In genomic region chr19:14871619-14872230, GRCh38 we compare ENCODE assay signal across 9 cellular contexts. TPM values are rescaled to one million over a fixed set of nuclear protein-coding genes. Genes with fewer than 3 reads are reported as not detected.
DNase-seq lines count a peak whose midpoint lies in the region; ATAC-seq and TF ChIP-seq lines count a peak whose summit lies in the region.
"Had no signal": no experiment of that assay in that cellular context is flagged by ENCODE, and none has a peak within 500 bp of the region (broad histone marks: within the 10 kb centered on the region; RNA-seq: fewer than 3 reads in every experiment).

No MANE protein-coding gene starts in this region.

- no peak for ATAC-seq in activated CD8-positive, alpha-beta T cell treated with anti-CD3 and anti-CD28 coated beads for 36 hours
- no peak for ATAC-seq in activated CD8-positive, alpha-beta T cell treated with anti-CD3 and anti-CD28 coated beads, Interleukin-2, amount 10 ng/mL, durations not matched to agents 7 days and 5 days
- ATAC-seq in GM21360 (IDR thresholded peaks at IDR 0.05; ENCODE audit: unreplicated experiment) (no peak), HG02571 (IDR thresholded peaks at IDR 0.05; ENCODE audit: unreplicated experiment) (no peak)
- ATAC-seq: right cardiac atrium had no signal

- peaks cover 33% of the 10 kb centered on the region for H3K27me3 Mint-ChIP-seq in activated CD8-positive, alpha-beta T cell treated with anti-CD3 and anti-CD28 coated beads for 36 hours
- peaks cover 17% of the 10 kb centered on the region for H3K27me3 Mint-ChIP-seq in activated CD8-positive, alpha-beta T cell treated with anti-CD3 and anti-CD28 coated beads, Interleukin-2, amount 10 ng/mL, durations not matched to agents 7 days and 5 days (ENCODE audit: low read depth)
- H3K27me3 Mint-ChIP-seq in type B pancreatic cell = no peaks in the 10 kb centered on the region

- no peaks in the 10 kb centered on the region for H3K9me3 Mint-ChIP-seq in activated CD8-positive, alpha-beta T cell treated with anti-CD3 and anti-CD28 coated beads for 36 hours
- no peaks in the 10 kb centered on the region for H3K9me3 Mint-ChIP-seq in activated CD8-positive, alpha-beta T cell treated with anti-CD3 and anti-CD28 coated beads, Interleukin-2, amount 10 ng/mL, durations not matched to agents 7 days and 5 days (ENCODE audit: insufficient read depth)
- H3K9me3 Mint-ChIP-seq in type B pancreatic cell = peaks cover 5% of the 10 kb centered on the region

- H3K79me2 ChIP-seq in OCI-LY1 (ENCODE audit: insufficient read depth, low read length) = no peaks in the 10 kb centered on the region

- H3K9ac ChIP-seq in OCI-LY1 (ENCODE audit: low read length) = no peak overlapping the region

- H3K27me3 ChIP-seq in OCI-LY1 (ENCODE audit: insufficient read depth, low read length) = no peaks in the 10 kb centered on the region

- no peaks in the 10 kb centered on the region for H3K36me3 Mint-ChIP-seq in activated CD8-positive, alpha-beta T cell treated with anti-CD3 and anti-CD28 coated beads for 36 hours (ENCODE audit: low read depth)
- no peaks in the 10 kb centered on the region for H3K36me3 Mint-ChIP-seq in activated CD8-positive, alpha-beta T cell treated with anti-CD3 and anti-CD28 coated beads, Interleukin-2, amount 10 ng/mL, durations not matched to agents 7 days and 5 days (ENCODE audit: low read depth)
- no peaks in the 10 kb centered on the region for H3K36me3 Mint-ChIP-seq in type B pancreatic cell

- H3K4me2 ChIP-seq in OCI-LY1 (ENCODE audit: low read length) = no peak overlapping the region

- intact Hi-C loops in activated CD8-positive, alpha-beta T cell treated with anti-CD3 and anti-CD28 coated beads for 36 hours (cut with micrococcal nuclease) = no loop called here

- no peak overlapping the region for H2AFZ ChIP-seq in OCI-LY1 (ENCODE audit: low read length)

- no peaks in the 10 kb centered on the region for H3K36me3 ChIP-seq in OCI-LY1 (ENCODE audit: insufficient read depth, low read length)

- no peaks in the 10 kb centered on the region for H3F3A ChIP-seq in OCI-LY1 (ENCODE audit: insufficient read depth, low read length)

- H3K27ac Mint-ChIP-seq in activated CD8-positive, alpha-beta T cell treated with anti-CD3 and anti-CD28 coated beads for 36 hours = no peak overlapping the region
- no peak overlapping the region for H3K27ac Mint-ChIP-seq in activated CD8-positive, alpha-beta T cell treated with anti-CD3 and anti-CD28 coated beads, Interleukin-2, amount 10 ng/mL, durations not matched to agents 7 days and 5 days
- H3K27ac Mint-ChIP-seq in type B pancreatic cell = no peak overlapping the region

- H3K9me3 ChIP-seq in OCI-LY1 (ENCODE audit: low read length) = no peaks in the 10 kb centered on the region

- POLR2A ChIA-PET in activated CD8-positive, alpha-beta T cell treated with anti-CD3 and anti-CD28 coated beads for 36 hours (lab: Charles Lee) = no interaction called here
- POLR2A ChIA-PET in activated CD8-positive, alpha-beta T cell treated with anti-CD3 and anti-CD28 coated beads, Interleukin-2, amount 10 ng/mL, durations not matched to agents 7 days and 5 days (lab: Charles Lee) = no interaction called here

- DNase-seq in activated CD8-positive, alpha-beta T cell treated with anti-CD3 and anti-CD28 coated beads for 36 hours = no peak
- no peak for DNase-seq in activated CD8-positive, alpha-beta T cell treated with anti-CD3 and anti-CD28 coated beads, Interleukin-2, amount 10 ng/mL, durations not matched to agents 7 days and 5 days
- peak; percentile 31 to 52 for DNase-seq in erythroblast (lab: John Stamatoyannopoulos, UW)
- no peak for DNase-seq in type B pancreatic cell (ENCODE audit: extremely low spot score, unreplicated experiment)
- DNase-seq in NCI-H1048 (lab: John Stamatoyannopoulos, UW) = no peak
- DNase-seq: right cardiac atrium had no signal

- H3K4me3 ChIP-seq in OCI-LY1 (ENCODE audit: low read depth, low read length, poor library complexity, severe bottlenecking) = no peak overlapping the region

- H4K20me1 ChIP-seq in OCI-LY1 (ENCODE audit: insufficient read depth, low read length) = no peaks in the 10 kb centered on the region

- TF ChIP-seq CTCF in activated CD8-positive, alpha-beta T cell treated with anti-CD3 and anti-CD28 coated beads for 36 hours (IDR thresholded peaks at IDR 0.05) = peak; percentile 49
- TF ChIP-seq CTCF in OCI-LY1 (IDR thresholded peaks at IDR 0.05; ENCODE audit: low read length) (peak; percentile 62), type B pancreatic cell (conservative IDR thresholded peaks at IDR 0.05) (peak; percentile 65)

- no peaks in the 10 kb centered on the region for H3K4me1 ChIP-seq in OCI-LY1 (ENCODE audit: insufficient read depth, low read length, severe bottlenecking)

- H3K9me2 ChIP-seq in OCI-LY1 (ENCODE audit: low read depth, low read length) = no peaks in the 10 kb centered on the region

- no peaks in the 10 kb centered on the region for H3K4me1 Mint-ChIP-seq in activated CD8-positive, alpha-beta T cell treated with anti-CD3 and anti-CD28 coated beads for 36 hours (ENCODE audit: low read depth)
- no peaks in the 10 kb centered on the region for H3K4me1 Mint-ChIP-seq in activated CD8-positive, alpha-beta T cell treated with anti-CD3 and anti-CD28 coated beads, Interleukin-2, amount 10 ng/mL, durations not matched to agents 7 days and 5 days (ENCODE audit: low read depth)
- no peaks in the 10 kb centered on the region for H3K4me1 Mint-ChIP-seq in type B pancreatic cell (ENCODE audit: unreplicated experiment)

- no peak for TF ChIP-seq POLR2A in erythroblast (IDR thresholded peaks at IDR 0.05; ENCODE audit: low read length)

- CTCF ChIA-PET in activated CD8-positive, alpha-beta T cell treated with anti-CD3 and anti-CD28 coated beads for 36 hours (lab: Charles Lee) = no interaction called here
- CTCF ChIA-PET in activated CD8-positive, alpha-beta T cell treated with anti-CD3 and anti-CD28 coated beads, Interleukin-2, amount 10 ng/mL, durations not matched to agents 7 days and 5 days (lab: Charles Lee) = no interaction called here

- no peak overlapping the region for H3K4me3 Mint-ChIP-seq in activated CD8-positive, alpha-beta T cell treated with anti-CD3 and anti-CD28 coated beads for 36 hours
- H3K4me3 Mint-ChIP-seq in activated CD8-positive, alpha-beta T cell treated with anti-CD3 and anti-CD28 coated beads, Interleukin-2, amount 10 ng/mL, durations not matched to agents 7 days and 5 days = no peak overlapping the region
- no peak overlapping the region for H3K4me3 Mint-ChIP-seq in type B pancreatic cell

- no peak overlapping the region for H3K27ac ChIP-seq in OCI-LY1 (ENCODE audit: low read depth, low read length, poor library complexity, severe bottlenecking)

RNA-seq across cellular contexts. Expression of gene OR7A17, which starts 14.2 kb away (rescaled TPM):
- total RNA-seq in activated CD8-positive, alpha-beta T cell treated with anti-CD3 and anti-CD28 coated beads for 36 hours = not detected
- not detected for total RNA-seq in activated CD8-positive, alpha-beta T cell treated with anti-CD3 and anti-CD28 coated beads, Interleukin-2, amount 10 ng/mL, durations not matched to agents 7 days and 5 days
- total RNA-seq in type B pancreatic cell (ENCODE audit: low replicate concordance) = not detected in 2 replicates
- total RNA-seq: right cardiac atrium had no signal

RNA-seq across cellular contexts. Expression of gene OR7A10, which starts 23.0 kb away (rescaled TPM):
- not detected for total RNA-seq in activated CD8-positive, alpha-beta T cell treated with anti-CD3 and anti-CD28 coated beads for 36 hours
- total RNA-seq in activated CD8-positive, alpha-beta T cell treated with anti-CD3 and anti-CD28 coated beads, Interleukin-2, amount 10 ng/mL, durations not matched to agents 7 days and 5 days = not detected
- total RNA-seq in type B pancreatic cell (ENCODE audit: low replicate concordance) = not detected in 2 replicates
- total RNA-seq: right cardiac atrium had no signal

RNA-seq across cellular contexts. Expression of gene OR7A5, which starts 36.7 kb away (rescaled TPM):
- total RNA-seq in activated CD8-positive, alpha-beta T cell treated with anti-CD3 and anti-CD28 coated beads for 36 hours = not detected
- total RNA-seq in activated CD8-positive, alpha-beta T cell treated with anti-CD3 and anti-CD28 coated beads, Interleukin-2, amount 10 ng/mL, durations not matched to agents 7 days and 5 days = not detected
- not detected in 2 replicates for total RNA-seq in type B pancreatic cell (ENCODE audit: low replicate concordance)
- total RNA-seq: right cardiac atrium had no signal

RNA-seq across cellular contexts. Expression of gene OR7C1, which starts 36.7 kb away (rescaled TPM):
- not detected for total RNA-seq in activated CD8-positive, alpha-beta T cell treated with anti-CD3 and anti-CD28 coated beads for 36 hours
- total RNA-seq in activated CD8-positive, alpha-beta T cell treated with anti-CD3 and anti-CD28 coated beads, Interleukin-2, amount 10 ng/mL, durations not matched to agents 7 days and 5 days = not detected
- not detected in 2 replicates for total RNA-seq in type B pancreatic cell (ENCODE audit: low replicate concordance)
- total RNA-seq: right cardiac atrium had no signal

Comparison
In these comparisons a context has a peak if more than half of its experiments do, and no peak if none do; other contexts are left out.
1. DNase-seq: peak in erythroblast (2 of 2); none in activated CD8-positive, alpha-beta T cell treated with anti-CD3 and anti-CD28 coated beads for 36 hours (single experiment), activated CD8-positive, alpha-beta T cell treated with anti-CD3 and anti-CD28 coated beads, Interleukin-2, amount 10 ng/mL, durations not matched to agents 7 days and 5 days (single experiment), type B pancreatic cell (single experiment) and NCI-H1048 (single experiment).
2. Peak in every context shown above with its lines, with median percentiles within 50 percentile points of each other: CTCF ChIP-seq.